11 cellular contexts compared by ENCODE assay signal in the genomic region with DNA sequence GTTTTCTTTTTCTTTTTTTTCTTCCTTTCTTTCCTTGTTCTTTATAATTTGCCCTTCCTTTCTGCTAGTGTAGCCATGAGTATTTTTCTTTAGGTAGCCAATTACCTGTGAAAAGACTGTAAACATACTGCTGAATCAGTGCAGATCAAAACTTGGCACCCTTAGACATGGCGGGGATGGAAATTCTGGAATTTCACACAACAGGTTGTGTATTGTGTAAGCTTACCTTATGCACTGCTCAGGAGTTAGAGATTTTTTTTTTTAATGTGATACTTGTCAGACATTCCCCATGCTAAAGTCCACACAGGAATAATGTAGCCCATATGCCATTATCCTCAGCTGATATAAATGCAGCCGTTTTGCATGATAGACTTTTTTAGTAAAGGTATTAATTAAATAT. TPM values are rescaled to one million over a fixed set of nuclear protein-coding genes. Genes with fewer than 3 reads are reported as not detected.
DNase-seq lines count a peak whose midpoint lies in the region; ATAC-seq and TF ChIP-seq lines count a peak whose summit lies in the region.
"Had no signal": no experiment of that assay in that cellular context is flagged by ENCODE, and none has a peak within 500 bp of the region (broad histone marks: within the 10 kb centered on the region; RNA-seq: fewer than 3 reads in every experiment).

No MANE protein-coding gene starts in this region.

- H3K4me3 ChIP-seq in HUES48 (ENCODE audit: low read depth, low read length) (peak overlapping the region; percentile 97; the same call in 1 of the 2 replicates), mammary epithelial cell (replicated peaks in 1 of 3; ENCODE audit: insufficient read depth in 1 of 3, low read depth in 2 of 3, low read length in 3 of 3) (peak overlapping the region in 2 of 3 experiments; percentile 70 to 73)
- H3K4me3 ChIP-seq: mucosa of descending colon had no signal

- dilution Hi-C loops in mammary epithelial cell (cut with HindIII; ENCODE audit: low sequenced_read_pairs) = no loop called here

- in situ Hi-C loops in mammary epithelial cell (cut with MboI; ENCODE audit: low sequenced_read_pairs in 2 of 2) = no loop called here

- H3K27ac ChIP-seq in CD4-positive, alpha-beta T cell (ENCODE audit: low read depth, low read length) = no peak overlapping the region
- H3K27ac ChIP-seq in HUES48 (ENCODE audit: low read depth, low read length) (no peak overlapping the region), mammary epithelial cell (ENCODE audit: insufficient read depth, low read depth, low read length) (peak overlapping the region; percentile 67)

- no peaks in the 10 kb centered on the region for H3K9me3 Mint-ChIP-seq in CD4-positive, alpha-beta T cell
- H3K9me3 Mint-ChIP-seq in natural killer cell = no peaks in the 10 kb centered on the region

- CTCF ChIA-PET in CD4-positive, alpha-beta T cell (lab: Charles Lee) = interaction anchor here (0.9 to 1.4 kb wide), 2 partner anchors 74 to 306 kb away, joined by 3 read pairs; no protein-coding TSS in a partner anchor
- CTCF ChIA-PET in mammary epithelial cell (lab: Charles Lee; ENCODE audit: low non-redundant PET) = no interaction called here

- peaks cover 74% of the 10 kb centered on the region for H3K4me1 Mint-ChIP-seq in CD4-positive, alpha-beta T cell (ENCODE audit: low read depth)
- H3K4me1 Mint-ChIP-seq in natural killer cell = peaks cover 53 to 55% of the 10 kb centered on the region in 2 donors

- H3K4me1 ChIP-seq in HUES48 (ENCODE audit: control insufficient read depth, insufficient read depth, low read length) = peaks cover 21% of the 10 kb centered on the region
- H3K4me1 ChIP-seq in mammary epithelial cell (ENCODE audit: insufficient read depth, low read length) = peaks cover 13% of the 10 kb centered on the region

- ATAC-seq in CD4-positive, alpha-beta T cell (ENCODE audit: poor library complexity) = no peak
- ATAC-seq in natural killer cell (no peak), GM21723 (IDR thresholded peaks at IDR 0.05; ENCODE audit: unreplicated experiment) (no peak)
- ATAC-seq: mucosa of descending colon had no signal

- H3K9me3 ChIP-seq in CD4-positive, alpha-beta T cell (ENCODE audit: control insufficient read depth, low read length) = no peaks in the 10 kb centered on the region
- H3K9me3 ChIP-seq in HUES48 (ENCODE audit: control insufficient read depth, insufficient read depth, low read length) (no peaks in the 10 kb centered on the region), mammary epithelial cell (replicated peaks; ENCODE audit: insufficient read depth, low read length) (no peaks in the 10 kb centered on the region)
- H3K9me3 ChIP-seq: mucosa of descending colon had no signal

- no peaks in the 10 kb centered on the region for H3K27me3 ChIP-seq in CD4-positive, alpha-beta T cell (ENCODE audit: control insufficient read depth, insufficient read depth, low read length)
- H3K27me3 ChIP-seq in HUES48 (ENCODE audit: control insufficient read depth, insufficient read depth, low read length) (no peaks in the 10 kb centered on the region), mammary epithelial cell (ENCODE audit: insufficient read depth, low read length) (no peaks in the 10 kb centered on the region)

- peaks cover 89% of the 10 kb centered on the region for H3K79me2 ChIP-seq in mammary epithelial cell (ENCODE audit: insufficient read depth, low read length)

- peak overlapping the region; percentile 100 for H3K4me3 Mint-ChIP-seq in CD4-positive, alpha-beta T cell
- peak overlapping the region; percentile 99 for H3K4me3 Mint-ChIP-seq in natural killer cell

- no TSS peak for BruUV-seq in mammary epithelial cell (replicated peaks; lab: Mats Ljungman, UMichigan)

- peak overlapping the region; percentile 90 for H3K27ac Mint-ChIP-seq in CD4-positive, alpha-beta T cell
- H3K27ac Mint-ChIP-seq in natural killer cell = peak overlapping the region; percentile 91 to 98

- no peak overlapping the region for H3K9ac ChIP-seq in HUES48 (ENCODE audit: low read depth, low read length)
- H3K9ac ChIP-seq in mammary epithelial cell (ENCODE audit: insufficient read depth, low read length) = peak overlapping the region; percentile 79

- WGBS in mammary epithelial cell (ENCODE audit: low coverage, missing lambda C conversion rate) = 75% methylated on average over 2 of the region's 2 CpGs

- intact Hi-C loops in CD4-positive, alpha-beta T cell (cut with DNase I, micrococcal nuclease) = loop anchor here (5.0 to 10.0 kb wide), 5 partner anchors 35 to 467 kb away; partner anchors contain the start of genes ATP5PB (in 1 of the 2), KCNA3 (in 1 of the 2) and WDR77 (in 1 of the 2)
- intact Hi-C loops in mammary epithelial cell (cut with micrococcal nuclease) (no loop called here), natural killer cell (cut with micrococcal nuclease) (loop anchor here (5.0 kb wide), 3 partner anchors 60 to 180 kb away; partner anchors contain the start of genes DENND2D and LRIF1)

- peak overlapping the region; percentile 93 for H3K4me2 ChIP-seq in mammary epithelial cell (ENCODE audit: insufficient read depth, low read depth, low read length)

- POLR2A ChIA-PET in CD4-positive, alpha-beta T cell (lab: Charles Lee) = interaction anchor here (0.9 kb wide), 1 partner anchor 19 kb away, joined by 4 read pairs; no protein-coding TSS in a partner anchor

- no peaks in the 10 kb centered on the region for H3K27me3 Mint-ChIP-seq in CD4-positive, alpha-beta T cell
- no peaks in the 10 kb centered on the region for H3K27me3 Mint-ChIP-seq in natural killer cell (ENCODE audit: low read depth in 2 of 2)

- H3K36me3 ChIP-seq in HUES48 (ENCODE audit: control insufficient read depth, insufficient read depth, low read length) (peaks cover 14% of the 10 kb centered on the region), mammary epithelial cell (ENCODE audit: insufficient read depth, low read length) (peaks cover 6% of the 10 kb centered on the region)

- no peak for DNase-seq in CD4-positive, alpha-beta T cell
- peak; percentile 60 for DNase-seq in mammary epithelial cell
- DNase-seq in natural killer cell = no peak
- DNase-seq in H4 (ENCODE audit: low spot score) = no peak
- no peak for DNase-seq in NCI-H510A (lab: John Stamatoyannopoulos, UW)
- no peak for DNase-seq in NCI-H2227 (lab: John Stamatoyannopoulos, UW; ENCODE audit: unreplicated experiment)
- DNase-seq: GDM1, mucosa of descending colon, NCI-H774 had no signal

- H4K20me1 ChIP-seq in mammary epithelial cell (ENCODE audit: insufficient read depth, low read length) = no peaks in the 10 kb centered on the region

- H2AFZ ChIP-seq in mammary epithelial cell (ENCODE audit: low read depth, low read length) = no peak overlapping the region

- H3K36me3 Mint-ChIP-seq in CD4-positive, alpha-beta T cell (ENCODE audit: low read depth) = peaks cover 54% of the 10 kb centered on the region
- H3K36me3 Mint-ChIP-seq in natural killer cell = no peaks in the 10 kb centered on the region

- TF ChIP-seq CTCF in CD4-positive, alpha-beta T cell (IDR thresholded peaks at IDR 0.05) = no peak
- no peak for TF ChIP-seq CTCF in mammary epithelial cell (conservative IDR thresholded peaks at IDR 0.05 in 1 of 2, IDR thresholded peaks at IDR 0.05 in 1 of 2; ENCODE audit: extremely low read depth in 1 of 2, insufficient read depth in 1 of 2, low read depth in 1 of 2, low read length in 2 of 2)
- TF ChIP-seq CTCF in natural killer cell (IDR thresholded peaks at IDR 0.05) = no peak

RNA-seq across cellular contexts. Expression of gene CEPT1, which starts 1.8 kb away (rescaled TPM):
- 10 to 100 TPM; 25.0 to 27.2 TPM for total RNA-seq in CD4-positive, alpha-beta T cell
- total RNA-seq in mammary epithelial cell = 10 to 100 TPM; 41.0 to 54.8 TPM
- polyA plus RNA-seq in mammary epithelial cell = 17.2 TPM
- polyA minus RNA-seq in mammary epithelial cell = 24.7 TPM
- total RNA-seq in natural killer cell = 10 to 100 TPM; 35.4 to 49.5 (median 40.9) TPM
- total RNA-seq in H4 (2014; rRNA removed; shearing (Covaris generic)) = 43.6 and 47.4 TPM in 2 replicates

RNA-seq across cellular contexts. Expression of gene DRAM2, which starts 1.9 kb away (rescaled TPM):
- 10 to 100 TPM; 35.7 to 38.7 TPM for total RNA-seq in CD4-positive, alpha-beta T cell
- 10 to 100 TPM; 33.7 to 90.4 TPM for total RNA-seq in mammary epithelial cell
- 36.6 TPM for polyA plus RNA-seq in mammary epithelial cell
- 29.4 TPM for polyA minus RNA-seq in mammary epithelial cell
- total RNA-seq in natural killer cell = 10 to 100 TPM; 35.8 to 40.8 (median 36.4) TPM
- 34.0 and 36.1 TPM in 2 replicates for total RNA-seq in H4 (2014; rRNA removed; shearing (Covaris generic))

RNA-seq across cellular contexts. Expression of gene DENND2D, which starts 58.6 kb away (rescaled TPM):
- 10 to 100 TPM; 60.7 to 62.0 TPM for total RNA-seq in CD4-positive, alpha-beta T cell
- total RNA-seq in mammary epithelial cell = 10 to 100 TPM in 1 of 2 donors, 1 to 10 TPM in 1; 1.5 to 10.5 TPM
- 2.6 TPM for polyA plus RNA-seq in mammary epithelial cell
- 6.5 TPM for polyA minus RNA-seq in mammary epithelial cell
- total RNA-seq in natural killer cell = 100 to 1,000 TPM; 203 to 297 (median 203) TPM
- total RNA-seq in H4 (2014; rRNA removed; shearing (Covaris generic)) = 1.5 and 3.0 TPM in 2 replicates

Comparison
In these comparisons a context has a peak if more than half of its experiments do, and no peak if none do; other contexts are left out.
1. RNA of gene DENND2D, which starts 58.6 kb away (total RNA-seq): 203 to 297 TPM in natural killer cell and 60.7 to 62.0 TPM in CD4-positive, alpha-beta T cell; 1.5 to 10.5 TPM in mammary epithelial cell and 1.5 to 3.0 TPM in H4; every median in the first group is over 4 times any median in the second.